14 cellular contexts compared by ENCODE assay signal in the genomic region with DNA sequence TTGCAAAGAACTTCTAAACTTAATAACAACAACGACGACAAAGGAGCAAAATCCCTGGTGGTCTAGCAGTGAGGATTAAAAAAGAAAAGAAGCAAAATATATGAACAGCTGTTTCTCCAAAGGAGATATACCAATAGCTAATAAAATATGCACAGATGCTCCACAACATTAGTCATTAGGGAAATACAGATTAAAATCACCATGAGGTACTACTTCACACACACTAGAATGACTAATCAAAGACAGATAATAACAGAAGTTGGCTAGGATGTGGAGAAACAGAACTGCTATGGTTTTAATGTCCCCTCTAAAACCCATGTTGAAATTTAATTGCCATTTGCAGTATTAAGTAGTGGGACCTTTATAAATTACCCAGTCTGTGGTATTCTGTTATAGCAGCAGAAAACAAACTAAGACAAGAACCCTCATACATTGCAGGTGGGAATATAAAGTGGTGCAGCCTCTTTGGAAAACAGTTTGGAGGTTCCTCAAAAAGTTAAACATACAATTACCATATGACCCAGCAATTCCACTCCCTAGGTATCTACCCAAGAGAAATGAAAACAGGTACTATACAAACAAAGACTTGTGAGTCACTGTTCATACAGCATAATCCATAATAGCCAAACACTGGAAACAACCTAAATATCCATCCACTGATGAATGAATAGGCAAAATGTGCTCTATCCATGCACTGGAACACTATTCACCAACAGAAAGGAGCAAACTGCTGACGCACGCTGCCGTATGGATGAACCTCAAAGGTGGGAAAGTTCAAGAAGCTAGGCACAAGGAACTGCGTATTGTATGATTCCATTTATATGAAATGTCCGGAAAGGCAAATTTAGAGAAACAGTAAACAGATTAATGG. TPM values are rescaled to one million over a fixed set of nuclear protein-coding genes. Genes with fewer than 3 reads are reported as not detected.
DNase-seq lines count a peak whose midpoint lies in the region; ATAC-seq, FAIRE-seq and TF ChIP-seq lines count a peak whose summit lies in the region.
"Had no signal": no experiment of that assay in that cellular context is flagged by ENCODE, and none has a peak within 500 bp of the region (broad histone marks: within the 10 kb centered on the region; RNA-seq: fewer than 3 reads in every experiment).

No MANE protein-coding gene starts in this region.

- H3K27ac ChIP-seq in small intestine (ENCODE audit: low read depth in 1 of 2, low read length in 1 of 2): no peak overlapping the region
- H3K27ac ChIP-seq: skin epidermis had no signal

- H3K36me3 Mint-ChIP-seq in endothelial cell (ENCODE audit: low read depth, unreplicated experiment): no peaks in the 10 kb centered on the region
- H3K36me3 Mint-ChIP-seq: natural killer cell treated with Interleukin-12 subunit alpha and Interleukin-12 subunit beta and Interleukin-15 and Interleukin-18, amount 100 ng/mL, for 72 hours had no signal

- H3K4me3 ChIP-seq in small intestine (ENCODE audit: low read depth in 1 of 2, low read length in 2 of 2): no peak overlapping the region
- H3K4me3 ChIP-seq: skin epidermis had no signal

- H3K4me1 Mint-ChIP-seq in endothelial cell (ENCODE audit: unreplicated experiment): no peaks in the 10 kb centered on the region

- H3K9me3 ChIP-seq in small intestine (ENCODE audit: control insufficient read depth, low read depth): no peaks in the 10 kb centered on the region

- DNase-seq in NOMO-1 treated with DMSO at 0.1 percent for 48 hours (lab: John Stamatoyannopoulos, UW; ENCODE audit: unreplicated experiment) (peak; percentile 2), NOMO-1 treated with dmso at 0.1 percent for 144 hours (lab: John Stamatoyannopoulos, UW; ENCODE audit: unreplicated experiment) (no peak), NCI-H446 treated with DMSO at 0.1 percent for 48 hours (lab: John Stamatoyannopoulos, UW) (peak; percentile 57), endothelial cell (ENCODE audit: low spot score) (no peak), small intestine (peak; percentile 53), NCI-H1048 (lab: John Stamatoyannopoulos, UW) (no peak), D341Med (ENCODE audit: low spot score) (no peak)
- DNase-seq: activated CD4-positive, alpha-beta T cell treated with anti-CD3 and anti-CD28 coated beads for 1 hour; caudate nucleus; Karpas-422 had no signal

- no peaks in the 10 kb centered on the region for H3K27me3 ChIP-seq in small intestine (ENCODE audit: control insufficient read depth in 2 of 2, insufficient read depth in 2 of 2, low read length in 2 of 2)

- 91 to 93% (median 92%) methylated on average over 7 of the region's 7 CpGs for WGBS in small intestine, 3 donors

- no peak overlapping the region for H3K4me3 Mint-ChIP-seq in endothelial cell (ENCODE audit: unreplicated experiment)
- H3K4me3 Mint-ChIP-seq: natural killer cell treated with Interleukin-12 subunit alpha and Interleukin-12 subunit beta and Interleukin-15 and Interleukin-18, amount 100 ng/mL, for 72 hours had no signal

- FAIRE-seq in small intestine (lab: Jason Lieb, UNC): no peak
- FAIRE-seq: keratinocyte had no signal

- H3K36me3 ChIP-seq in small intestine (ENCODE audit: control insufficient read depth in 2 of 2, insufficient read depth in 2 of 2, low read length in 2 of 2): no peaks in the 10 kb centered on the region

- no peaks in the 10 kb centered on the region for H3K9me3 Mint-ChIP-seq in endothelial cell (ENCODE audit: unreplicated experiment)
- H3K9me3 Mint-ChIP-seq: natural killer cell treated with Interleukin-12 subunit alpha and Interleukin-12 subunit beta and Interleukin-15 and Interleukin-18, amount 100 ng/mL, for 72 hours had no signal

- H3K27ac Mint-ChIP-seq in endothelial cell (ENCODE audit: unreplicated experiment): peak overlapping the region; percentile 2
- H3K27ac Mint-ChIP-seq: natural killer cell treated with Interleukin-12 subunit alpha and Interleukin-12 subunit beta and Interleukin-15 and Interleukin-18, amount 100 ng/mL, for 72 hours had no signal

- no peak for TF ChIP-seq CTCF in endothelial cell (IDR thresholded peaks at IDR 0.05; ENCODE audit: unreplicated experiment)

- H3K27me3 Mint-ChIP-seq in endothelial cell (ENCODE audit: unreplicated experiment): no peaks in the 10 kb centered on the region
- H3K27me3 Mint-ChIP-seq: natural killer cell treated with Interleukin-12 subunit alpha and Interleukin-12 subunit beta and Interleukin-15 and Interleukin-18, amount 100 ng/mL, for 72 hours had no signal

- ATAC-seq in HG03565 (IDR thresholded peaks at IDR 0.05; ENCODE audit: unreplicated experiment): no peak
- ATAC-seq: natural killer cell treated with Interleukin-12 subunit alpha and Interleukin-12 subunit beta and Interleukin-15 and Interleukin-18, amount 100 ng/mL, for 72 hours had no signal

- peaks cover 0 to 3% of the 10 kb centered on the region in 2 donors for H3K4me1 ChIP-seq in small intestine (ENCODE audit: control insufficient read depth in 2 of 2, insufficient read depth in 1 of 2, low read depth in 1 of 2, low read length in 1 of 2)

RNA-seq across cellular contexts. Expression of a gene that starts 11.4 kb away (rescaled TPM):
- total RNA-seq in endothelial cell (ENCODE audit: unreplicated experiment): 25.3 TPM
- 100 to 1,000 TPM in 1 of 3 donors, 10 to 100 TPM in 2; 64.4 to 216 (median 65.4) TPM for polyA plus RNA-seq in small intestine

RNA-seq across cellular contexts. Expression of a gene that starts 51.6 kb away (rescaled TPM):
- total RNA-seq in endothelial cell (ENCODE audit: unreplicated experiment): 67.1 TPM
- polyA plus RNA-seq in small intestine: 100 to 1,000 TPM in 1 of 3 donors, 10 to 100 TPM in 2; 58.1 to 127 (median 64.2) TPM

Comparison
In these comparisons a context has a peak if more than half of its experiments do, and no peak if none do; other contexts are left out.
1. DNase-seq: peak in NOMO-1 treated with DMSO at 0.1 percent for 48 hours (single experiment), NCI-H446 treated with DMSO at 0.1 percent for 48 hours (single experiment) and small intestine (single experiment); none in NOMO-1 treated with dmso at 0.1 percent for 144 hours (single experiment), endothelial cell (single experiment), NCI-H1048 (single experiment) and D341Med (single experiment).